ENCODE assay signal across 9 cellular contexts in genomic region chr1:9009438-9010366, GRCh38. TPM values are rescaled to one million over a fixed set of nuclear protein-coding genes. Genes with fewer than 3 reads are reported as not detected.
DNase-seq lines count a peak whose midpoint lies in the region; ATAC-seq, FAIRE-seq and TF ChIP-seq lines count a peak whose summit lies in the region.
"Had no signal": no experiment of that assay in that cellular context is flagged by ENCODE, and none has a peak within 500 bp of the region (broad histone marks: within the 10 kb centered on the region; RNA-seq: fewer than 3 reads in every experiment).

No MANE protein-coding gene starts in this region.

- H3K36me3 Mint-ChIP-seq in activated naive CD8-positive, alpha-beta T cell treated with anti-CD3 and anti-CD28 coated beads for 36 hours: no peaks in the 10 kb centered on the region

- peaks cover 6% of the 10 kb centered on the region for H3K4me1 Mint-ChIP-seq in activated naive CD8-positive, alpha-beta T cell treated with anti-CD3 and anti-CD28 coated beads for 36 hours

- no peak for FAIRE-seq in kidney (lab: Jason Lieb, UNC)

- no peak for ATAC-seq in HG03159 (IDR thresholded peaks at IDR 0.05; ENCODE audit: unreplicated experiment)

- H3K9me3 Mint-ChIP-seq in activated naive CD8-positive, alpha-beta T cell treated with anti-CD3 and anti-CD28 coated beads for 36 hours: no peaks in the 10 kb centered on the region

- no peaks in the 10 kb centered on the region for H3K27me3 Mint-ChIP-seq in activated naive CD8-positive, alpha-beta T cell treated with anti-CD3 and anti-CD28 coated beads for 36 hours

- no peak overlapping the region for H3K4me3 ChIP-seq in Jurkat, Clone E6-1 (ENCODE audit: low read length)
- H3K4me3 ChIP-seq in kidney (ENCODE audit: low read length in 2 of 2): no peak overlapping the region

- intact Hi-C loops in kidney (cut with DNase I): no loop called here

- peak; percentile 37 for DNase-seq in GDM1 (lab: John Stamatoyannopoulos, UW)
- DNase-seq in Jurkat, Clone E6-1 (ENCODE audit: low read depth, low spot score): peak; percentile 14
- DNase-seq in activated naive CD8-positive, alpha-beta T cell treated with anti-CD3 and anti-CD28 coated beads for 36 hours: peak; percentile 50
- no peak for DNase-seq in kidney
- DNase-seq in NCI-H1048 (lab: John Stamatoyannopoulos, UW): no peak
- no peak for DNase-seq in cerebellum (ENCODE audit: low spot score)
- DNase-seq in pons (ENCODE audit: low spot score): no peak

- H3K4me1 ChIP-seq in kidney (ENCODE audit: control insufficient read depth in 1 of 2, insufficient read depth in 1 of 2, low read depth in 1 of 2, low read length in 2 of 2): no peaks in the 10 kb centered on the region

- peak; percentile 53 for TF ChIP-seq CTCF in kidney (IDR thresholded peaks at IDR 0.05; ENCODE audit: borderline replicate concordance, extremely low read depth, insufficient read depth)

- H3K36me3 ChIP-seq in kidney (ENCODE audit: control insufficient read depth in 1 of 2, insufficient read depth in 2 of 2, low read length in 2 of 2): no peaks in the 10 kb centered on the region

- no peak overlapping the region for H3K9ac ChIP-seq in kidney (ENCODE audit: low read length in 2 of 2)

- no peak overlapping the region for H3K27ac ChIP-seq in kidney (ENCODE audit: low read depth in 2 of 2, low read length in 2 of 2)

- H3K9me3 ChIP-seq in kidney (ENCODE audit: control insufficient read depth in 1 of 2, low read length in 2 of 2): no peaks in the 10 kb centered on the region

- no peak overlapping the region for H3K4me3 Mint-ChIP-seq in activated naive CD8-positive, alpha-beta T cell treated with anti-CD3 and anti-CD28 coated beads for 36 hours

- H3K27ac Mint-ChIP-seq in activated naive CD8-positive, alpha-beta T cell treated with anti-CD3 and anti-CD28 coated beads for 36 hours: no peak overlapping the region

RNA-seq across cellular contexts. Expression of gene SLC2A7, which starts 16.5 kb away (rescaled TPM):
- not detected for polyA plus RNA-seq in Jurkat, Clone E6-1 (2012; ENCODE audit: insufficient read depth, insufficient read length)
- total RNA-seq in activated naive CD8-positive, alpha-beta T cell treated with anti-CD3 and anti-CD28 coated beads for 36 hours: under 1 TPM in 1 of 2 experiments, not detected in 1; 0.14 TPM
- total RNA-seq in kidney (not detected), cerebellum (not detected)
- polyA plus RNA-seq in kidney (ENCODE audit: insufficient read depth, low read depth, low replicate concordance): not detected
- polyA plus RNA-seq: neural cell had no signal

RNA-seq across cellular contexts. Expression of gene SLC2A5, which starts 59.7 kb away (rescaled TPM):
- polyA plus RNA-seq in Jurkat, Clone E6-1 (2012; ENCODE audit: insufficient read depth, insufficient read length): not detected
- total RNA-seq in activated naive CD8-positive, alpha-beta T cell treated with anti-CD3 and anti-CD28 coated beads for 36 hours: under 1 TPM in 1 of 2 experiments, not detected in 1; 0.08 TPM
- 6.4 TPM for total RNA-seq in kidney
- polyA plus RNA-seq in kidney (ENCODE audit: insufficient read depth, low read depth, low replicate concordance): 9.0 TPM
- total RNA-seq in cerebellum: 1.2 TPM
- polyA plus RNA-seq: neural cell had no signal

Comparison
In these comparisons a context has a peak if more than half of its experiments do, and no peak if none do; other contexts are left out.
1. DNase-seq: peak in GDM1 (single experiment), Jurkat, Clone E6-1 (single experiment) and activated naive CD8-positive, alpha-beta T cell treated with anti-CD3 and anti-CD28 coated beads for 36 hours (single experiment); none in kidney (single experiment), NCI-H1048 (single experiment), cerebellum (single experiment) and pons (single experiment).